Comparison of ENCODE assay signal across 8 cellular contexts in the genomic region with DNA sequence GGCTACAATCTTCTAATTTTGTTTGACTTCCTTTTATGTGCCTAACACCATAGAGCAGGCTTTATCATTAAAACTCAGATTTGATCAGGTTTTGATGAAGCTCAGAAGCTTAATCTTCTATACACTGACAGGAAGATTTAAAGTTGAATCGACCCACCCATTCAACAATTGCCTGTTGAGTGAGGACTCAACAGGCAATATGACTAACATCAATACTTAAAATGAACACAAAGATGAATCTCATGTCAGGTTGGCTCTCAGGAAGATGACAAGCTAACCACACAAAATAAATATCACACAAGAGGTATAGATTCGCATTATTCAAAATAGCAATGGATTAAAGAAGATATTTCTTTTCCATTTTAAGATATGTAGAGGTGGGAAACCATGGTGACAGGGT. TPM values are rescaled to one million over a fixed set of nuclear protein-coding genes. Genes with fewer than 3 reads are reported as not detected.
"Had no signal": no experiment of that assay in that cellular context is flagged by ENCODE, and none has a peak within 500 bp of the region (broad histone marks: within the 10 kb centered on the region; RNA-seq: fewer than 3 reads in every experiment).

No MANE protein-coding gene starts in this region.

- DNase-seq: GM23248, GOT3, H7, IMR-90 had no signal

- ATAC-seq: HCT116, K562 had no signal

RNA-seq across cellular contexts. Expression of a gene that starts 50.7 kb away (rescaled TPM):
- total RNA-seq: GM23248, H4, H7, HT-29, IMR-90, K562 had no signal
